In genomic region chr15:68277605-68278344, GRCh38 we compare ENCODE assay signal across 1 cellular context.
TF ChIP-seq lines count a peak whose summit lies in the region.

Gene FEM1B (plus strand): TSS chr15:68277745. CDS start chr15:68278418, 673 bp downstream.

TF ChIP-seq in HCT116, 20 proteins besides CTCF, POLR2A, EP300 and RAD21 (continued from another document):
- peak; percentile 78 for TF ChIP-seq MAX (IDR thresholded peaks at IDR 0.05)
- peak; percentile 12; the same call in 1 of the 2 replicates for TF ChIP-seq CEBPB (IDR thresholded peaks at IDR 0.05; ENCODE audit: low read depth)
- TF ChIP-seq CBX3 (IDR thresholded peaks at IDR 0.05; ENCODE audit: low read depth) = peak; percentile 92
- TF ChIP-seq POLR2AphosphoS5 (IDR thresholded peaks at IDR 0.05; ENCODE audit: low read depth, low read length) = peak; percentile 68
- no peak for TF ChIP-seq JUND (IDR thresholded peaks at IDR 0.05)
